9 cellular contexts compared by ENCODE assay signal in genomic region chr3:133896002-133896761, GRCh38. TPM values are rescaled to one million over a fixed set of nuclear protein-coding genes. Genes with fewer than 3 reads are reported as not detected.
DNase-seq lines count a peak whose midpoint lies in the region; ATAC-seq, FAIRE-seq and TF ChIP-seq lines count a peak whose summit lies in the region.
"Had no signal": no experiment of that assay in that cellular context is flagged by ENCODE, and none has a peak within 500 bp of the region (broad histone marks: within the 10 kb centered on the region; RNA-seq: fewer than 3 reads in every experiment).

No MANE protein-coding gene starts in this region.

- H3K4me1 ChIP-seq in cardiac muscle cell (ENCODE audit: low read depth) (no peaks in the 10 kb centered on the region), kidney (ENCODE audit: control insufficient read depth in 1 of 2, insufficient read depth in 1 of 2, low read depth in 1 of 2, low read length in 2 of 2) (peaks cover 0 to 10% of the 10 kb centered on the region in 2 donors), stomach (peaks cover 19 to 25% (median 24%) of the 10 kb centered on the region in 4 donors)

- no peak for TF ChIP-seq POLR2A in stomach (IDR thresholded peaks at IDR 0.05)

- no peak for FAIRE-seq in kidney (lab: Jason Lieb, UNC)
- FAIRE-seq: endometrium had no signal

- 12 to 18% (median 14%) methylated on average over 24 to 37 of the region's 37 CpGs for WGBS in stomach, 5 donors

- no peak for ATAC-seq in left ventricle myocardium superior
- no peak for ATAC-seq in HG03354 (IDR thresholded peaks at IDR 0.05; ENCODE audit: poor library complexity, severe bottlenecking, unreplicated experiment)

- H3K36me3 ChIP-seq in cardiac muscle cell = no peaks in the 10 kb centered on the region
- H3K36me3 ChIP-seq in kidney (ENCODE audit: control insufficient read depth in 1 of 2, insufficient read depth in 2 of 2, low read length in 2 of 2) = no peaks in the 10 kb centered on the region
- no peaks in the 10 kb centered on the region for H3K36me3 ChIP-seq in stomach

- H3K27ac ChIP-seq in cardiac muscle cell = no peak overlapping the region
- no peak overlapping the region for H3K27ac ChIP-seq in kidney (ENCODE audit: low read depth in 2 of 2, low read length in 2 of 2)
- H3K27ac ChIP-seq in stomach = peak overlapping the region in 2 of 5 donors; percentile 45 to 61

- peak overlapping the region; percentile 5 to 75 for H3K9ac ChIP-seq in kidney (ENCODE audit: low read length in 2 of 2)

- H3K4me3 ChIP-seq in cardiac muscle cell (peak overlapping the region; percentile 78), kidney (ENCODE audit: low read length in 2 of 2) (peak overlapping the region; percentile 31 to 70), stomach (peak overlapping the region; percentile 65 to 83 (median 75))

- no peak for TF ChIP-seq EP300 in stomach (IDR thresholded peaks at IDR 0.05)

- H3K27me3 ChIP-seq in cardiac muscle cell (peaks cover 91% of the 10 kb centered on the region), stomach (peaks cover 0 to 35% (median 18%) of the 10 kb centered on the region in 3 donors)

- H3K9me3 ChIP-seq in cardiac muscle cell (ENCODE audit: low read depth) (no peaks in the 10 kb centered on the region), kidney (ENCODE audit: control insufficient read depth in 1 of 2, low read length in 2 of 2) (no peaks in the 10 kb centered on the region), stomach (no peaks in the 10 kb centered on the region)

- intact Hi-C loops in left ventricle myocardium superior (cut with micrococcal nuclease) (loop anchor here (10.0 kb wide), 1 partner anchor 71 kb away; no protein-coding TSS in a partner anchor), kidney (cut with DNase I) (no loop called here), stomach (cut with DNase I; ENCODE audit: low total_unique reads) (no loop called here)

- DNase-seq in cardiac muscle cell (ENCODE audit: low read depth in 1 of 2, low spot score in 1 of 2) (peak; percentile 11 to 20), left ventricle myocardium superior (no peak), astrocyte of the hippocampus (ENCODE audit: low read depth, low spot score) (peak; percentile 56), kidney (no peak), stomach (no peak), 8988T (no peak), H4 (ENCODE audit: low spot score) (no peak)

- TF ChIP-seq CTCF in cardiac muscle cell (IDR thresholded peaks at IDR 0.05; ENCODE audit: low read depth, low read length) (no peak), kidney (IDR thresholded peaks at IDR 0.05; ENCODE audit: borderline replicate concordance, extremely low read depth, insufficient read depth) (no peak), stomach (IDR thresholded peaks at IDR 0.05) (no peak)

RNA-seq across cellular contexts. Expression of gene RAB6B, which starts 0.5 kb away (rescaled TPM):
- total RNA-seq in cardiac muscle cell (2.4 and 2.6 TPM in 2 replicates), left ventricle myocardium superior (51.6 TPM), kidney (17.7 TPM), stomach (1 to 10 TPM in 3 of 5 donors, under 1 TPM in 2; 0.58 to 6.1 (median 1.2) TPM)
- polyA plus RNA-seq in cardiac muscle cell (3.0 TPM in 2 replicates), kidney (ENCODE audit: insufficient read depth, low read depth, low replicate concordance) (6.6 TPM), stomach (1 to 10 TPM; 1.9 to 7.5 (median 1.9) TPM)
- 1.1 and 1.5 TPM in 2 replicates for total RNA-seq in H4 (2014; rRNA removed; shearing (Covaris generic))

Comparison
In these comparisons a context has a peak if more than half of its experiments do, and no peak if none do; other contexts are left out.
1. DNase-seq: peak in cardiac muscle cell (2 of 2) and astrocyte of the hippocampus (single experiment); none in left ventricle myocardium superior (single experiment), kidney (single experiment), stomach (single experiment), 8988T (single experiment) and H4 (single experiment).
2. Peak in every context shown above with its lines, with median percentiles within 50 percentile points of each other: H3K4me3 ChIP-seq.